In genomic region chr20:3003416-3003815, GRCh38 we compare ENCODE assay signal across 10 cellular contexts. TPM values are rescaled to one million over a fixed set of nuclear protein-coding genes. Genes with fewer than 3 reads are reported as not detected.
"Had no signal": no experiment of that assay in that cellular context is flagged by ENCODE, and none has a peak within 500 bp of the region (broad histone marks: within the 10 kb centered on the region; RNA-seq: fewer than 3 reads in every experiment).

No MANE protein-coding gene starts in this region.

- FAIRE-seq: HTR-8/SVneo, K562 had no signal

- DNase-seq: IMR-90, KBM-7, KG1 had no signal

- H3K27ac ChIP-seq: HL-60, KMS-11 had no signal

- H3K4me2 ChIP-seq: KMS-11 had no signal

- ATAC-seq: K562 had no signal

- H3K4me3 ChIP-seq: K562 had no signal

- H3K9me3 Mint-ChIP-seq: IgD-negative memory B cell had no signal

- H3K27ac Mint-ChIP-seq: IgD-negative memory B cell had no signal

- H3K9ac ChIP-seq: KMS-11 had no signal

- H3K4me3 Mint-ChIP-seq: IgD-negative memory B cell had no signal

- H3K27me3 Mint-ChIP-seq: IgD-negative memory B cell had no signal

RNA-seq across cellular contexts. Expression of gene GNRH2, which starts 40.0 kb away (rescaled TPM):
- total RNA-seq: HT-29, HT1080 had no signal
- polyA plus RNA-seq: IgD-negative memory B cell had no signal
